ENCODE assay signal across 19 cellular contexts in the genomic region with DNA sequence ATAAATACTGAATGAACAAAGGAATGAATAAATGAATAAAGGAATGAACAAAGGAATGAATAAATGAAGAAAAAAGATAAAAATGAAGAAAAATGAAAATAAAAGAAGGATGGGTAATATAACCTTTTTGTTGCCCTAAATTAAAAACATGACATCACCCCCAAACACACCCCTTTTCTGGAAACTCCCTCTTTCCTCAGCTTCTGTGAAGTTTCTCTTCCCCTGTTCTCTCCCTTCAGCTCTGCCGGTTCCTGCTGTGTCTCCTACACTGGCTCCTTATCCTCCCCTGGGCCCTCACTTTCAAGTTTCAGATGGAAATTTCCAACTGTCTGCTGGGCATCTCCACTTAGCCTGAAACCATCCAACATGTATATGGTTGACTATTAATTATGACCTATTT. TPM values are rescaled to one million over a fixed set of nuclear protein-coding genes. Genes with fewer than 3 reads are reported as not detected.
A peak's percentile ranks its signal among the peaks of the same experiment; 100 is the strongest.
DNase-seq lines count a peak whose midpoint lies in the region; ATAC-seq, FAIRE-seq and TF ChIP-seq lines count a peak whose summit lies in the region.
"Had no signal": no experiment of that assay in that cellular context is flagged by ENCODE, and none has a peak within 500 bp of the region (broad histone marks: within the 10 kb centered on the region; RNA-seq: fewer than 3 reads in every experiment).

No MANE protein-coding gene starts in this region.

- peaks cover 6% of the 10 kb centered on the region; the same call in 1 of the 2 replicates for H3K9me3 ChIP-seq in HepG2 (ENCODE audit: low read length)
- no peaks in the 10 kb centered on the region for H3K9me3 ChIP-seq in right lobe of liver
- no peaks in the 10 kb centered on the region for H3K9me3 ChIP-seq in K562 (replicated peaks; ENCODE audit: control insufficient read depth, insufficient read depth, low read depth, low read length)

- H3K27ac ChIP-seq in HepG2 (ENCODE audit: extremely low read length, insufficient read depth, low read length) (no peak overlapping the region), right lobe of liver (no peak overlapping the region), K562 (ENCODE audit: extremely low read depth, low read depth, low read length) (no peak overlapping the region)
- H3K27ac ChIP-seq: SK-N-MC had no signal

- H3K79me2 ChIP-seq in HepG2 (ENCODE audit: insufficient read depth, low read length), result no peaks in the 10 kb centered on the region
- no peaks in the 10 kb centered on the region for H3K79me2 ChIP-seq in K562 (ENCODE audit: control insufficient read depth, insufficient read depth, low read length)

- ATAC-seq in HepG2, result no peak
- no peak for ATAC-seq in right lobe of liver
- ATAC-seq in K562, result no peak
- ATAC-seq: Right ventricle myocardium inferior had no signal

- TF ChIP-seq EP300 in HepG2 (IDR thresholded peaks at IDR 0.05; ENCODE audit: low read depth in 2 of 2, low read length in 2 of 2), result no peak
- TF ChIP-seq EP300 in HepG2 (CRISPR knock-in tag; IDR thresholded peaks at IDR 0.05; ENCODE audit: borderline replicate concordance), result no peak
- no peak for TF ChIP-seq EP300 in K562 (IDR thresholded peaks at IDR 0.05; ENCODE audit: low read length)

- H3K4me1 ChIP-seq in HepG2 (ENCODE audit: insufficient read depth, low read length) (peaks cover 8% of the 10 kb centered on the region), right lobe of liver (no peaks in the 10 kb centered on the region), K562 (replicated peaks in 1 of 2; ENCODE audit: control insufficient read depth in 2 of 2, insufficient read depth in 2 of 2, low read length in 2 of 2) (peaks cover 8 to 38% of the 10 kb centered on the region in 2 experiments; a peak in 4 of 5 replicates)

- WGBS in HepG2 (ENCODE audit: low lambda C conversion rate), result 89% methylated on average over 1 of the region's 1 CpG
- 75% methylated on average over 1 of the region's 1 CpG for WGBS in right lobe of liver (ENCODE audit: insufficient coverage, low coverage, low lambda C conversion rate, missing lambda C conversion rate)
- WGBS in K562 (ENCODE audit: insufficient coverage, low coverage, missing lambda C conversion rate), result 17% methylated on average over 1 of the region's 1 CpG

- H2AFZ ChIP-seq in HepG2 (ENCODE audit: low read length) (no peak overlapping the region), K562 (ENCODE audit: low read depth, low read length) (no peak overlapping the region)

- H3K4me2 ChIP-seq in HepG2 (ENCODE audit: low read depth, low read length) (no peak overlapping the region), K562 (ENCODE audit: insufficient read depth, low read length) (no peak overlapping the region)

- BruUV-seq in HepG2 (replicated peaks; lab: Mats Ljungman, UMichigan) (no TSS peak), K562 (replicated peaks; lab: Mats Ljungman, UMichigan) (no TSS peak)

- in situ Hi-C loops in HepG2 (cut with HindIII; ENCODE audit: extremely low pct_ligation_motif_present, low pct_unique_long_range_greater_than_20kb), result no loop called here
- in situ Hi-C loops in K562 (cut with MboI), result no loop called here

- TF ChIP-seq POLR2A in HepG2 (IDR thresholded peaks at IDR 0.05; ENCODE audit: insufficient read depth in 1 of 2, low read depth in 2 of 2, low read length in 2 of 2) (no peak), right lobe of liver (IDR thresholded peaks at IDR 0.05) (no peak), K562 (conservative IDR thresholded peaks at IDR 0.05) (no peak)

- no peak overlapping the region for H3K4me3 ChIP-seq in HepG2 (replicated peaks in 1 of 3; ENCODE audit: insufficient read depth in 1 of 3, low read depth in 2 of 3, low read length in 3 of 3)
- H3K4me3 ChIP-seq in right lobe of liver, result no peak overlapping the region
- no peak overlapping the region for H3K4me3 ChIP-seq in H7 (ENCODE audit: insufficient read depth, low read depth, low read length)
- H3K4me3 ChIP-seq in K562, result no peak overlapping the region
- H3K4me3 ChIP-seq: SK-N-MC had no signal

- CTCF ChIA-PET in HepG2 (lab: Yijun Ruan, JAX; ENCODE audit: low intra/inter-chr PET ratio, low total read pairs), result no interaction called here
- CTCF ChIA-PET in K562 (lab: Yijun Ruan, JAX; ENCODE audit: low intra/inter-chr PET ratio), result no interaction called here

- no peaks in the 10 kb centered on the region for H3K27me3 ChIP-seq in HepG2 (ENCODE audit: control insufficient read depth in 1 of 2, insufficient read depth in 2 of 2, low read length in 2 of 2)
- no peaks in the 10 kb centered on the region for H3K27me3 ChIP-seq in right lobe of liver
- no peaks in the 10 kb centered on the region for H3K27me3 ChIP-seq in H7 (ENCODE audit: control insufficient read depth, insufficient read depth, low read length)
- peaks cover 0 to 4% of the 10 kb centered on the region in 2 experiments; a peak in 2 of 5 replicates for H3K27me3 ChIP-seq in K562 (ENCODE audit: control insufficient read depth in 2 of 2, insufficient read depth in 2 of 2, low read length in 2 of 2)

- TF ChIP-seq CTCF in HepG2 (CRISPR knock-in tag; IDR thresholded peaks at IDR 0.05) (no peak), right lobe of liver (IDR thresholded peaks at IDR 0.05) (no peak), K562 (IDR thresholded peaks at IDR 0.05 in 2 of 3, conservative IDR thresholded peaks at IDR 0.05 in 1 of 3; ENCODE audit: insufficient read depth in 2 of 3, low read depth in 1 of 3, low read length in 3 of 3) (no peak)

- TF ChIP-seq RAD21 in HepG2 (CRISPR knock-in tag; IDR thresholded peaks at IDR 0.05) (no peak), K562 (CRISPR knock-in tag; conservative IDR thresholded peaks at IDR 0.05 in 1 of 2, IDR thresholded peaks at IDR 0.05 in 1 of 2) (no peak)

- H3K9me1 ChIP-seq in K562 (ENCODE audit: control insufficient read depth, insufficient read depth, low read length), result no peaks in the 10 kb centered on the region

- H4K20me1 ChIP-seq in HepG2 (ENCODE audit: insufficient read depth, low read length) (no peaks in the 10 kb centered on the region), K562 (replicated peaks; ENCODE audit: control insufficient read depth, insufficient read depth, low read length) (no peaks in the 10 kb centered on the region)

- POLR2A ChIA-PET in HepG2 (lab: Yijun Ruan, JAX) (no interaction called here), K562 (lab: Yijun Ruan, JAX) (interaction anchor here (0.5 to 1.0 kb wide), 4 partner anchors 9 to 796 kb away, joined by 3 to 4 read pairs (median 4); no protein-coding TSS in a partner anchor)

- no peaks in the 10 kb centered on the region for H3K36me3 ChIP-seq in HepG2 (replicated peaks in 1 of 2; ENCODE audit: control insufficient read depth in 1 of 2, insufficient read depth in 2 of 2, low read length in 2 of 2)
- no peaks in the 10 kb centered on the region for H3K36me3 ChIP-seq in right lobe of liver
- no peaks in the 10 kb centered on the region; the same call in 1 of the 2 replicates for H3K36me3 ChIP-seq in H7 (replicated peaks; ENCODE audit: control insufficient read depth, insufficient read depth, low read length)
- H3K36me3 ChIP-seq in K562 (ENCODE audit: control insufficient read depth, insufficient read depth, low read length), result no peaks in the 10 kb centered on the region

- no peak for DNase-seq in HepG2 (ENCODE audit: low spot score)
- DNase-seq in right lobe of liver, result no peak
- peak; percentile 25 for DNase-seq in H7
- no peak for DNase-seq in K562 (ENCODE audit: extremely low read depth in 1 of 4, low spot score in 3 of 4)
- DNase-seq in stimulated activated CD4-positive, alpha-beta T cell treated with anti-CD3 and anti-CD28 coated beads, Interleukin-4, amount 100 ng/mL, for 24 hours, result no peak
- no peak for DNase-seq in ecto neural progenitor cell (ENCODE audit: low spot score)
- no peak for DNase-seq in NCI-H2107 treated with DMSO at 0.1 percent for 48 hours (lab: John Stamatoyannopoulos, UW; ENCODE audit: unreplicated experiment)
- DNase-seq in central memory CD4-positive, alpha-beta T cell, result no peak
- DNase-seq: Calu3; CD4-positive, alpha-beta T cell; GDM1; HCEC 1CT; KBM-7; NCI-H187; NCI-H446; NCI-H774 had no signal

- intact Hi-C loops in HepG2 (cut with micrococcal nuclease; ENCODE audit: unreplicated experiment) (no loop called here), right lobe of liver (cut with DNase I) (no loop called here), K562 (cut with micrococcal nuclease) (no loop called here)

- no peak overlapping the region for H3K9ac ChIP-seq in HepG2 (ENCODE audit: insufficient read depth, low read depth, low read length)
- H3K9ac ChIP-seq in K562 (ENCODE audit: insufficient read depth in 1 of 2, low read depth in 2 of 2, low read length in 2 of 2), result no peak overlapping the region

- FAIRE-seq in HepG2 (lab: Jason Lieb, UNC) (no peak), K562 (lab: Jason Lieb, UNC) (no peak)
- FAIRE-seq: A204.1 had no signal

RNA-seq across cellular contexts. Expression of gene RAB3B, which starts 37.9 kb away (rescaled TPM):
- total RNA-seq in HepG2 (2016; rRNA removed; fragmentation: Illumina TruSeq; extraction: Trizol) (1.0 and 1.9 TPM in 2 replicates), right lobe of liver (1 to 10 TPM in 3 of 6 experiments, under 1 TPM in 3; 0.05 to 9.7 (median 4.4) TPM), K562 (2014; rRNA removed) (0.18 and 0.33 TPM in 2 replicates), K562 (2014; rRNA removed; fragmentation: Illumina TruSeq; extraction: Trizol) (0.40 and 0.51 TPM in 2 replicates), K562 (2015; rRNA removed; fragmentation: Illumina TruSeq; extraction: Trizol) (0.34 and 0.43 TPM in 2 replicates), K562 (2021) (0.34 and 0.47 TPM in 2 replicates)
- total RNA-seq in HepG2 (2016; cell fraction: cytosol; rRNA removed; fragmentation: Illumina TruSeq; extraction: Trizol; ENCODE audit: low read depth), result 0.09 and 0.10 TPM in 2 replicates
- total RNA-seq in HepG2 (2016; cell fraction: insoluble cytoplasmic fraction; rRNA removed; fragmentation: Illumina TruSeq; extraction: Trizol), result 1.2 and 1.6 TPM in 2 replicates
- total RNA-seq in HepG2 (2016; cell fraction: membrane; rRNA removed; fragmentation: Illumina TruSeq; extraction: Trizol), result 0.31 and 0.43 TPM in 2 replicates
- total RNA-seq in HepG2 (2016; cell fraction: nucleus; rRNA removed; fragmentation: Illumina TruSeq; extraction: Trizol), result 0.65 and 0.81 TPM in 2 replicates
- polyA plus RNA-seq in HepG2 (2011; rRNA removed) (1.2 and 1.7 TPM in 2 replicates), K562 (2011; rRNA removed) (0.07 TPM in 2 replicates), K562 (2014; fragmentation: Illumina TruSeq; extraction: Trizol) (0.44 and 0.45 TPM in 2 replicates), K562 (2014; fragmentation: Nextera tagmentation; extraction: Ambion mirVana) (under 1 TPM; 0.13 to 0.14 TPM), K562 (2014; rRNA removed) (0.19 and 0.27 TPM in 2 replicates)
- polyA plus RNA-seq in HepG2 (2011; cell fraction: cytosol; rRNA removed), result 0.72 and 1.6 TPM in 2 replicates
- 0.72 and 1.2 TPM in 2 replicates for polyA plus RNA-seq in HepG2 (2011; cell fraction: nucleus; rRNA removed)
- 0.64 and 1.5 TPM in 2 replicates for polyA plus RNA-seq in HepG2 (2012)
- 0.07 and 0.08 TPM in 2 replicates for polyA plus RNA-seq in HepG2 (2016; cell fraction: cytosol; fragmentation: Illumina TruSeq; extraction: Trizol; ENCODE audit: low read depth)
- 0.94 and 1.3 TPM in 2 replicates for polyA plus RNA-seq in HepG2 (2016; cell fraction: insoluble cytoplasmic fraction; fragmentation: Illumina TruSeq; extraction: Trizol; ENCODE audit: low read depth)
- polyA plus RNA-seq in HepG2 (2016; cell fraction: membrane; fragmentation: Illumina TruSeq; extraction: Trizol; ENCODE audit: low read depth), result 0.19 and 0.23 TPM in 2 replicates
- 0.75 and 0.93 TPM in 2 replicates for polyA plus RNA-seq in HepG2 (2016; cell fraction: nucleus; fragmentation: Illumina TruSeq; extraction: Trizol; ENCODE audit: insufficient read depth, low read depth)
- polyA minus RNA-seq in HepG2 (2011; rRNA and poly(A)+ RNA removed; ENCODE audit: low replicate concordance), result 2.2 TPM in 1 of 2 replicates, not detected in the other
- polyA minus RNA-seq in HepG2 (2011; cell fraction: cytosol; rRNA and poly(A)+ RNA removed), result 1.8 and 3.7 TPM in 2 replicates
- 1.0 and 1.9 TPM in 2 replicates for polyA minus RNA-seq in HepG2 (2011; cell fraction: nucleus; rRNA and poly(A)+ RNA removed)
- 22.4 and 29.6 TPM in 2 replicates for total RNA-seq in H7 (2014; rRNA removed; shearing (Covaris generic))
- total RNA-seq in K562 (2011; cell fraction: chromatin; rRNA removed; ENCODE audit: low replicate concordance), result 0.12 and 0.18 TPM in 2 replicates
- total RNA-seq in K562 (2011; cell fraction: nucleolus; rRNA removed), result under 0.01 and 0.13 TPM in 2 replicates
- total RNA-seq in K562 (2011; cell fraction: nucleoplasm; rRNA removed), result 0.22 and 0.23 TPM in 2 replicates
- polyA plus RNA-seq in K562 (2011; cell fraction: cytosol; rRNA removed), result 0.04 and 0.06 TPM in 2 replicates
- 0.06 and 0.07 TPM in 2 replicates for polyA plus RNA-seq in K562 (2011; cell fraction: nucleus; rRNA removed)
- polyA plus RNA-seq in K562 (2012), result 0.44 and 1.3 TPM in 2 replicates
- polyA minus RNA-seq in K562 (2011; rRNA and poly(A)+ RNA removed), result 0.12 and 0.14 TPM in 2 replicates
- 0.10 and 0.18 TPM in 2 replicates for polyA minus RNA-seq in K562 (2011; cell fraction: cytosol; rRNA and poly(A)+ RNA removed)
- under 0.01 TPM in 2 replicates for polyA minus RNA-seq in K562 (2011; cell fraction: nucleus; rRNA and poly(A)+ RNA removed)
- total RNA-seq: CD4-positive, alpha-beta T cell; Right ventricle myocardium inferior had no signal
